ENCODE assay signal across 12 cellular contexts in the genomic region with DNA sequence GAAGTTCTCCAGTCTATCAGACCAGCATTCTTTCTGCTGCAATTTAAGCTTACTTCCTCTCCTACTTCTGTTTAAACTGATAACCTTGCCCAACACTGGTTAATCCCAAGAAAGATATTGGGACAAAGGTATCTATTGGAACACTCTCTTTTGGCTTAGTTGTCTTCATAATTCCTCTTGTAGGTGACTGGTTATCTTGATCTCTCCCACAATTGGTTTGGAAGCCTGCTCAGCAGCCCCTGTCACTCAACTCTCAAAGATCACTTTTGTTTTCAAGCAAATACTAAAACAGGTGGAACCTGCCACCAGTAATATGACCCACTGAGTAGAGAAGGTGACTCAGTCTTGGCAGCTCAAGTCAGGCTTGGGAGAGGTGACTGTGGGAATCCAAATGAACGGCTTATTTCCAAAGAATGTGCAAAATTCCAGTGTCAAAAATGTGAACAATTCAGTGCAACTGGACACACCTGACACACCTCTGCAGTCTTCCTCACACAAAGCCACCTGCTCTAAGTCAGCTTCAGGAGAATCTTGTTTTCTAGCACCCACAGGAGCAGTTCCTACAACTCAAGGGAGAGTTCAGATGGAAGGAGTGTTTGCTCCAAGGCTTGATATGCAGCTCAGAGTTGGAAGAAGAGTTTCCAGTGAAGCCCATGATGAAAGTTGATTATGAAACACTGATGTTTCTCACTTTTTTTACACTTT.
A peak's percentile ranks its signal among the peaks of the same experiment; 100 is the strongest.
DNase-seq lines count a peak whose midpoint lies in the region; ATAC-seq and TF ChIP-seq lines count a peak whose summit lies in the region.
"Had no signal": no experiment of that assay in that cellular context is flagged by ENCODE, and none has a peak within 500 bp of the region (broad histone marks: within the 10 kb centered on the region; RNA-seq: fewer than 3 reads in every experiment).

No MANE protein-coding gene starts in this region.

- POLR2A ChIA-PET in Panc1 (lab: Charles Lee), result no interaction called here

- peak; percentile 26 for DNase-seq in NCI-H510A (lab: John Stamatoyannopoulos, UW)
- no peak for DNase-seq in NCI-H510A treated with DMSO at 0.1 percent for 48 hours (lab: John Stamatoyannopoulos, UW)
- DNase-seq in Panc1 (ENCODE audit: low read depth, low spot score), result no peak
- no peak for DNase-seq in endodermal cell
- peak; percentile 20 to 42 for DNase-seq in gastrocnemius medialis
- DNase-seq in pons (ENCODE audit: low spot score), result no peak
- no peak for DNase-seq in esophagus muscularis mucosa (ENCODE audit: extremely low spot score)
- DNase-seq: ACHN; NCI-H1436 treated with DMSO at 0.1 percent for 48 hours; stimulated activated CD4-positive, alpha-beta T cell treated with anti-CD3 and anti-CD28 coated beads, Interleukin-2, amount 100 ng/mL, for 24 hours; upper lobe of right lung had no signal

- no peaks in the 10 kb centered on the region for H3K36me3 ChIP-seq in Panc1 (ENCODE audit: control insufficient read depth, insufficient read depth, low read length)
- no peaks in the 10 kb centered on the region for H3K36me3 ChIP-seq in endodermal cell (ENCODE audit: control insufficient read depth, insufficient read depth, low read length)
- H3K36me3 ChIP-seq in gastrocnemius medialis, result no peaks in the 10 kb centered on the region
- no peaks in the 10 kb centered on the region for H3K36me3 ChIP-seq in esophagus muscularis mucosa
- H3K36me3 ChIP-seq: upper lobe of right lung had no signal

- TF ChIP-seq POLR2A in gastrocnemius medialis (IDR thresholded peaks at IDR 0.05), result no peak
- TF ChIP-seq POLR2A in esophagus muscularis mucosa (IDR thresholded peaks at IDR 0.05; ENCODE audit: low read depth), result no peak

- H3K4me1 Mint-ChIP-seq in endodermal cell, result peaks cover 37% of the 10 kb centered on the region

- H3K4me3 ChIP-seq in Panc1 (ENCODE audit: low read depth in 2 of 2, low read length in 2 of 2) (no peak overlapping the region), endodermal cell (ENCODE audit: low read length) (peak overlapping the region; percentile 28), gastrocnemius medialis (no peak overlapping the region), esophagus muscularis mucosa (no peak overlapping the region)
- H3K4me3 ChIP-seq: upper lobe of right lung had no signal

- H3K9me3 Mint-ChIP-seq in endodermal cell, result no peaks in the 10 kb centered on the region

- H3K9me3 ChIP-seq in Panc1 (ENCODE audit: control insufficient read depth, insufficient read depth, low read depth, low read length) (no peaks in the 10 kb centered on the region), endodermal cell (ENCODE audit: control insufficient read depth, low read length) (no peaks in the 10 kb centered on the region), gastrocnemius medialis (no peaks in the 10 kb centered on the region), esophagus muscularis mucosa (no peaks in the 10 kb centered on the region)
- H3K9me3 ChIP-seq: upper lobe of right lung had no signal

- in situ Hi-C loops in Panc1 (cut with HindIII; ENCODE audit: low pct_unique_long_range_greater_than_20kb, low sequenced_read_pairs), result no loop called here
- in situ Hi-C loops in gastrocnemius medialis (cut with MboI; ENCODE audit: low sequenced_read_pairs in 4 of 4), result no loop called here

- no TSS peak for BruUV-seq in Panc1 (replicated peaks; lab: Mats Ljungman, UMichigan)

- TF ChIP-seq CTCF in Panc1 (IDR thresholded peaks at IDR 0.05), result no peak
- TF ChIP-seq CTCF in endodermal cell (conservative IDR thresholded peaks at IDR 0.05), result no peak
- no peak for TF ChIP-seq CTCF in gastrocnemius medialis (IDR thresholded peaks at IDR 0.05 in 4 of 5, conservative IDR thresholded peaks at IDR 0.05 in 1 of 5)
- no peak for TF ChIP-seq CTCF in esophagus muscularis mucosa (IDR thresholded peaks at IDR 0.05)

- H3K27me3 ChIP-seq in Panc1 (ENCODE audit: control insufficient read depth, insufficient read depth, low read length), result no peaks in the 10 kb centered on the region
- H3K27me3 ChIP-seq in endodermal cell (ENCODE audit: control insufficient read depth, insufficient read depth, low read length, poor library complexity, severe bottlenecking), result no peaks in the 10 kb centered on the region
- no peaks in the 10 kb centered on the region for H3K27me3 ChIP-seq in gastrocnemius medialis
- H3K27me3 ChIP-seq in esophagus muscularis mucosa, result no peaks in the 10 kb centered on the region
- H3K27me3 ChIP-seq: upper lobe of right lung had no signal

- no peak for ATAC-seq in Panc1
- peak; percentile 82 to 88 for ATAC-seq in gastrocnemius medialis
- ATAC-seq in GM18861 (IDR thresholded peaks at IDR 0.05; ENCODE audit: unreplicated experiment), result no peak
- ATAC-seq: upper lobe of right lung had no signal

- H3K4me1 ChIP-seq in Panc1 (ENCODE audit: control insufficient read depth, insufficient read depth, low read length), result peaks cover 26% of the 10 kb centered on the region
- H3K4me1 ChIP-seq in endodermal cell (ENCODE audit: control insufficient read depth, insufficient read depth, low read length), result peaks cover 13% of the 10 kb centered on the region
- peaks cover 39 to 47% of the 10 kb centered on the region in 2 donors for H3K4me1 ChIP-seq in gastrocnemius medialis
- H3K4me1 ChIP-seq in esophagus muscularis mucosa, result peaks cover 3 to 13% (median 10%) of the 10 kb centered on the region in 4 donors

- H3K27ac ChIP-seq in Panc1 (ENCODE audit: low read length) (peak overlapping the region; percentile 73), endodermal cell (ENCODE audit: low read depth, low read length) (no peak overlapping the region), gastrocnemius medialis (peak overlapping the region; percentile 42 to 60 (median 50)), esophagus muscularis mucosa (replicated peaks in 1 of 4) (no peak overlapping the region)
- H3K27ac ChIP-seq: upper lobe of right lung had no signal

- H3K4me3 Mint-ChIP-seq in endodermal cell, result no peak overlapping the region

- TF ChIP-seq EP300 in esophagus muscularis mucosa (IDR thresholded peaks at IDR 0.05), result no peak

- no peaks in the 10 kb centered on the region for H3K27me3 Mint-ChIP-seq in endodermal cell (ENCODE audit: insufficient read depth)

- CTCF ChIA-PET in Panc1 (lab: Charles Lee), result no interaction called here

- intact Hi-C loops in Panc1 (cut with micrococcal nuclease; ENCODE audit: unreplicated experiment) (no loop called here), gastrocnemius medialis (cut with DNase I; ENCODE audit: low total_unique reads) (loop anchor here (5.0 kb wide), 1 partner anchor 207 kb away; no protein-coding TSS in a partner anchor), esophagus muscularis mucosa (cut with DNase I) (no loop called here)

- WGBS in endodermal cell (ENCODE audit: insufficient coverage in 1 of 2, insufficient read length in 1 of 2), 2 experiments, result 84 to 100% methylated on average over 1 of the region's 1 CpG
- 77% methylated on average over 1 of the region's 1 CpG for WGBS in esophagus muscularis mucosa

- no peak overlapping the region for H3K9ac ChIP-seq in endodermal cell (ENCODE audit: extremely low read depth, low read length, poor library complexity, severe bottlenecking)

- H3K36me3 Mint-ChIP-seq in endodermal cell (ENCODE audit: low read depth), result no peaks in the 10 kb centered on the region

- no peak overlapping the region for H3K27ac Mint-ChIP-seq in endodermal cell

Comparison
In these comparisons a context has a peak if more than half of its experiments do, and no peak if none do; other contexts are left out.
1. DNase-seq: peak in NCI-H510A (single experiment) and gastrocnemius medialis (2 of 2); none in NCI-H510A treated with DMSO at 0.1 percent for 48 hours (single experiment), Panc1 (single experiment), endodermal cell (single experiment), pons (single experiment) and esophagus muscularis mucosa (single experiment).
2. ATAC-seq: peak in gastrocnemius medialis (2 of 2); none in Panc1 (single experiment) and GM18861 (single experiment).
3. H3K27ac ChIP-seq: peak in Panc1 (single experiment) and gastrocnemius medialis (4 of 4); none in endodermal cell (single experiment) and esophagus muscularis mucosa (0 of 4).